8 cellular contexts compared by ENCODE assay signal in genomic region chr4:118279920-118280432, GRCh38.
DNase-seq lines count a peak whose midpoint lies in the region; ATAC-seq and TF ChIP-seq lines count a peak whose summit lies in the region.

No MANE protein-coding gene starts in this region.

- no peaks in the 10 kb centered on the region for H3K27me3 Mint-ChIP-seq in naive B cell

- TF ChIP-seq CTCF in cardiac fibroblast (IDR thresholded peaks at IDR 0.05; ENCODE audit: low read depth, low read length) = no peak

- H3K27ac Mint-ChIP-seq in naive B cell = peak overlapping the region in 5 of 6 donors; percentile 97 to 100 (median 98)

- peak overlapping the region; percentile 86 to 100 (median 95) for H3K4me3 Mint-ChIP-seq in naive B cell

- no peak for ATAC-seq in naive B cell (ENCODE audit: low read depth in 2 of 2)

- peaks cover 0 to 15% (median 4%) of the 10 kb centered on the region in 11 experiments; a peak in 9 of 22 replicates for H3K9me3 ChIP-seq in BLaER1 treated with 17β-estradiol and CSF1 and Interleukin-3, amounts not matched to agents 10 nM and 100 nM (replicated peaks in 1 of 11)

- peak overlapping the region; percentile 91 to 98 (median 97) for H3K9ac ChIP-seq in BLaER1 treated with 17β-estradiol and CSF1 and Interleukin-3, amounts not matched to agents 10 nM and 100 nM

- H3K27ac ChIP-seq in BLaER1 treated with 17β-estradiol and CSF1 and Interleukin-3, amounts not matched to agents 10 nM and 100 nM = peak overlapping the region in 10 of 11 experiments; percentile 90 to 99 (median 96); a peak in 21 of 22 replicates

- no peaks in the 10 kb centered on the region for H3K27me3 ChIP-seq in BLaER1 treated with 17β-estradiol and CSF1 and Interleukin-3, amounts not matched to agents 10 nM and 100 nM

- H3K4me2 ChIP-seq in BLaER1 treated with 17β-estradiol and CSF1 and Interleukin-3, amounts not matched to agents 10 nM and 100 nM = peak overlapping the region; percentile 78 to 94 (median 88)

- DNase-seq in Jurkat, Clone E6-1 (ENCODE audit: low read depth, low spot score) = no peak
- DNase-seq in cardiac fibroblast (ENCODE audit: low read depth in 2 of 2) (peak in 1 of 2 donors; percentile 5), naive B cell (no peak), foreskin melanocyte (no peak), middle frontal gyrus (ENCODE audit: extremely low spot score, low spot score) (no peak), T1000 (lab: John Stamatoyannopoulos, UW) (no peak), midbrain (lab: John Stamatoyannopoulos, UW) (no peak)

- peaks cover 5 to 8% of the 10 kb centered on the region in 2 donors for H3K36me3 Mint-ChIP-seq in naive B cell

- H3K4me3 ChIP-seq in BLaER1 treated with 17β-estradiol and CSF1 and Interleukin-3, amounts not matched to agents 10 nM and 100 nM = peak overlapping the region; percentile 70 to 95 (median 88)
- peak overlapping the region; percentile 92 for H3K4me3 ChIP-seq in Jurkat, Clone E6-1 (ENCODE audit: low read length)
- peak overlapping the region; percentile 79 to 80 for H3K4me3 ChIP-seq in cardiac fibroblast (replicated peaks in 1 of 2; ENCODE audit: low read depth in 2 of 2, low read length in 2 of 2)

- H4K20me1 ChIP-seq in BLaER1 treated with 17β-estradiol and CSF1 and Interleukin-3, amounts not matched to agents 10 nM and 100 nM = peaks cover 18 to 44% (median 34%) of the 10 kb centered on the region in 11 experiments; a peak in 20 of 22 replicates

- peaks cover 26 to 67% (median 51%) of the 10 kb centered on the region in 10 experiments for H3K4me1 ChIP-seq in BLaER1 treated with 17β-estradiol and CSF1 and Interleukin-3, amounts not matched to agents 10 nM and 100 nM

- H3K36me3 ChIP-seq in BLaER1 treated with 17β-estradiol and CSF1 and Interleukin-3, amounts not matched to agents 10 nM and 100 nM = peaks cover 23 to 41% (median 34%) of the 10 kb centered on the region in 11 experiments; a peak in 21 of 22 replicates

- peaks cover 0 to 2% (median 0%) of the 10 kb centered on the region in 7 donors for H3K9me3 Mint-ChIP-seq in naive B cell

- peaks cover 24 to 61% (median 56%) of the 10 kb centered on the region in 3 donors for H3K4me1 Mint-ChIP-seq in naive B cell
